2 cellular contexts compared by ENCODE assay signal in the genomic region with DNA sequence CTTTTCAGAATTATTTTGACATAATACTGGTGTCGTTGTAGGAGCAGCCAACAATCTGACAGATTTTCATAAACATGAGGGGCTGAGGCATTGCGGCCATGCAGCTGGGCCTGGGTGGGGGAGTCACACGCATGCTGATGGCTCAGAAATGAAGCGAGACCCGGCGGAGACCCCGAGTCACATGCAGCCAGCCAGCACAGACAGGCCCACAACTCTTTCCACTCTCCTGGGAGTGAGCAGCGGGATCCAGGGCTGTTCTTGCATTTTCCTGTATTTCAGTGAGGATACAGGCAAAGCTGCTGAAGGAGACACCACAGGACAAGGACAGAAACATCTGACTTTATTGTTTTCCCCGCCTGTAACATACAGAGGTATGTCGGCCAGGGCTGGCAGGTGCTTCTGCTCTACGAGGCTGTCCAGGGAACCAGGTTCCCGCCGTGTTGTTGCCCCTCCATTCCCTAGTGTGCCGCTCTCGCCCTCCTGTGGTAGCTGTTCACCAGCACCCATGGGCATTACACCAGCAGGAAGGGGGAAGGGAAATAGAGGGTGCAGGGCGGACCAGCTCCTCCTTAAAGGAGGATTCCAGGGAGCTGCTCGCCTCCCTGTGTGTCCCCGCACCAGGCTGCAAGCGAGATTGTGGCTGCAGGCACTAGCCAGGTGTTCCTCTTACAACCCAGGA.
TF ChIP-seq lines count a peak whose summit lies in the region.

No MANE protein-coding gene starts in this region.

TF ChIP-seq in IMR-90, 13 proteins besides CTCF, POLR2A, EP300 and RAD21:
- no peak for TF ChIP-seq CEBPB (IDR thresholded peaks at IDR 0.05; ENCODE audit: low read depth, low read length)
- no peak for TF ChIP-seq RCOR1 (IDR thresholded peaks at IDR 0.05; ENCODE audit: insufficient replicate concordance, low read length)
- TF ChIP-seq MAFK (IDR thresholded peaks at IDR 0.05; ENCODE audit: low read depth, low read length), result no peak
- no peak for TF ChIP-seq SMC3 (IDR thresholded peaks at IDR 0.05; ENCODE audit: low read depth, low read length)
- TF ChIP-seq, protein P1, sequence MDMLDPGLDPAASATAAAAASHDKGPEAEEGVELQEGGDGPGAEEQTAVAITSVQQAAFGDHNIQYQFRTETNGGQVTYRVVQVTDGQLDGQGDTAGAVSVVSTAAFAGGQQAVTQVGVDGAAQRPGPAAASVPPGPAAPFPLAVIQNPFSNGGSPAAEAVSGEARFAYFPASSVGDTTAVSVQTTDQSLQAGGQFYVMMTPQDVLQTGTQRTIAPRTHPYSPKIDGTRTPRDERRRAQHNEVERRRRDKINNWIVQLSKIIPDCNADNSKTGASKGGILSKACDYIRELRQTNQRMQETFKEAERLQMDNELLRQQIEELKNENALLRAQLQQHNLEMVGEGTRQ (IDR thresholded peaks at IDR 0.05; ENCODE audit: low read depth, low read length), result no peak
- TF ChIP-seq RFX5 (IDR thresholded peaks at IDR 0.05; ENCODE audit: low read depth, low read length), result no peak
- TF ChIP-seq MAZ (IDR thresholded peaks at IDR 0.05; ENCODE audit: borderline replicate concordance, low read depth, low read length), result no peak
- no peak for TF ChIP-seq NFE2L2 (IDR thresholded peaks at IDR 0.05; ENCODE audit: low read depth, low read length)

TF ChIP-seq in K562, 482 proteins besides CTCF, POLR2A, EP300 and RAD21:
- TF ChIP-seq PHB (CRISPR knock-in tag; IDR thresholded peaks at IDR 0.05) (no peak), ZNF785 (CRISPR knock-in tag; IDR thresholded peaks at IDR 0.05) (no peak), RBM22 (IDR thresholded peaks at IDR 0.05; ENCODE audit: low read depth, low read length, poor library complexity, severe bottlenecking) (no peak), ZNF57 (CRISPR knock-in tag; IDR thresholded peaks at IDR 0.05) (no peak)
- TF ChIP-seq, protein P2, sequence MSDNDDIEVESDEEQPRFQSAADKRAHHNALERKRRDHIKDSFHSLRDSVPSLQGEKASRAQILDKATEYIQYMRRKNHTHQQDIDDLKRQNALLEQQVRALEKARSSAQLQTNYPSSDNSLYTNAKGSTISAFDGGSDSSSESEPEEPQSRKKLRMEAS (CRISPR knock-in tag; IDR thresholded peaks at IDR 0.05), result no peak
- TF ChIP-seq, protein P3, sequence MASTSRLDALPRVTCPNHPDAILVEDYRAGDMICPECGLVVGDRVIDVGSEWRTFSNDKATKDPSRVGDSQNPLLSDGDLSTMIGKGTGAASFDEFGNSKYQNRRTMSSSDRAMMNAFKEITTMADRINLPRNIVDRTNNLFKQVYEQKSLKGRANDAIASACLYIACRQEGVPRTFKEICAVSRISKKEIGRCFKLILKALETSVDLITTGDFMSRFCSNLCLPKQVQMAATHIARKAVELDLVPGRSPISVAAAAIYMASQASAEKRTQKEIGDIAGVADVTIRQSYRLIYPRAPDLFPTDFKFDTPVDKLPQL (IDR thresholded peaks at IDR 0.05; ENCODE audit: extremely low read depth, insufficient read length), result no peak
